Comparison of ENCODE assay signal across 9 cellular contexts in genomic region chr4:73851293-73851692, GRCh38. TPM values are rescaled to one million over a fixed set of nuclear protein-coding genes. Genes with fewer than 3 reads are reported as not detected.
"Had no signal": no experiment of that assay in that cellular context is flagged by ENCODE, and none has a peak within 500 bp of the region (broad histone marks: within the 10 kb centered on the region; RNA-seq: fewer than 3 reads in every experiment).

No MANE protein-coding gene starts in this region.

- H3K4me2 ChIP-seq: GM23338 had no signal

- FAIRE-seq: H1, H54, HTR-8/SVneo, K562 had no signal

- H3K4me3 ChIP-seq: GM23338, K562 had no signal

- DNase-seq: H9, HFFc6, IMR-90, KG1 had no signal

- H2AFZ ChIP-seq: GM23338 had no signal

RNA-seq across cellular contexts. Expression of gene PF4V1, which starts 1.8 kb away (rescaled TPM):
- polyA plus RNA-seq: GM23338, H1, IMR-90, K562 had no signal

RNA-seq across cellular contexts. Expression of gene CXCL6, which starts 14.8 kb away (rescaled TPM):
- polyA plus RNA-seq: IMR-90, K562 had no signal
